1 cellular context compared by ENCODE assay signal in genomic region chr12:83256581-83256980, GRCh38.
TF ChIP-seq lines count a peak whose summit lies in the region.

No MANE protein-coding gene starts in this region.

TF ChIP-seq in WTC11, 78 proteins besides CTCF, POLR2A, EP300 and RAD21 (continued from another document):
- TF ChIP-seq, protein P1, sequence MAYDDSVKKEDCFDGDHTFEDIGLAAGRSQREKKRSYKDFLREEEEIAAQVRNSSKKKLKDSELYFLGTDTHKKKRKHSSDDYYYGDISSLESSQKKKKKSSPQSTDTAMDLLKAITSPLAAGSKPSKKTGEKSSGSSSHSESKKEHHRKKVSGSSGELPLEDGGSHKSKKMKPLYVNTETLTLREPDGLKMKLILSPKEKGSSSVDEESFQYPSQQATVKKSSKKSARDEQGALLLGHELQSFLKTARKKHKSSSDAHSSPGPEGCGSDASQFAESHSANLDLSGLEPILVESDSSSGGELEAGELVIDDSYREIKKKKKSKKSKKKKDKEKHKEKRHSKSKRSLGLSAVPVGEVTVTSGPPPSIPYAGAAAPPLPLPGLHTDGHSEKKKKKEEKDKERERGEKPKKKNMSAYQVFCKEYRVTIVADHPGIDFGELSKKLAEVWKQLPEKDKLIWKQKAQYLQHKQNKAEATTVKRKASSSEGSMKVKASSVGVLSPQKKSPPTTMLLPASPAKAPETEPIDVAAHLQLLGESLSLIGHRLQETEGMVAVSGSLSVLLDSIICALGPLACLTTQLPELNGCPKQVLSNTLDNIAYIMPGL (CRISPR knock-in tag; IDR thresholded peaks at IDR 0.05): no peak
- TF ChIP-seq ATF1 (CRISPR knock-in tag; IDR thresholded peaks at IDR 0.05) (no peak), RORB (CRISPR knock-in tag; IDR thresholded peaks at IDR 0.05) (no peak), CDX4 (CRISPR knock-in tag; IDR thresholded peaks at IDR 0.05; ENCODE audit: borderline replicate concordance) (no peak), ZNF396 (CRISPR knock-in tag; IDR thresholded peaks at IDR 0.05; ENCODE audit: borderline replicate concordance) (no peak), NFATC4 (CRISPR knock-in tag; IDR thresholded peaks at IDR 0.05) (no peak), ZBTB43 (CRISPR knock-in tag; IDR thresholded peaks at IDR 0.05) (no peak), IRF2 (CRISPR knock-in tag; IDR thresholded peaks at IDR 0.05; ENCODE audit: borderline replicate concordance, low read depth) (no peak), EMX1 (CRISPR knock-in tag; IDR thresholded peaks at IDR 0.05) (no peak), ZNF121 (CRISPR knock-in tag; IDR thresholded peaks at IDR 0.05) (no peak), NFE2L1 (CRISPR knock-in tag; IDR thresholded peaks at IDR 0.05) (no peak), ZNF263 (CRISPR knock-in tag; IDR thresholded peaks at IDR 0.05; ENCODE audit: low read depth) (no peak), GABPB1 (CRISPR knock-in tag; IDR thresholded peaks at IDR 0.05) (no peak), NFYB (CRISPR knock-in tag; conservative IDR thresholded peaks at IDR 0.05; ENCODE audit: low read depth) (no peak)
- TF ChIP-seq, protein P2, sequence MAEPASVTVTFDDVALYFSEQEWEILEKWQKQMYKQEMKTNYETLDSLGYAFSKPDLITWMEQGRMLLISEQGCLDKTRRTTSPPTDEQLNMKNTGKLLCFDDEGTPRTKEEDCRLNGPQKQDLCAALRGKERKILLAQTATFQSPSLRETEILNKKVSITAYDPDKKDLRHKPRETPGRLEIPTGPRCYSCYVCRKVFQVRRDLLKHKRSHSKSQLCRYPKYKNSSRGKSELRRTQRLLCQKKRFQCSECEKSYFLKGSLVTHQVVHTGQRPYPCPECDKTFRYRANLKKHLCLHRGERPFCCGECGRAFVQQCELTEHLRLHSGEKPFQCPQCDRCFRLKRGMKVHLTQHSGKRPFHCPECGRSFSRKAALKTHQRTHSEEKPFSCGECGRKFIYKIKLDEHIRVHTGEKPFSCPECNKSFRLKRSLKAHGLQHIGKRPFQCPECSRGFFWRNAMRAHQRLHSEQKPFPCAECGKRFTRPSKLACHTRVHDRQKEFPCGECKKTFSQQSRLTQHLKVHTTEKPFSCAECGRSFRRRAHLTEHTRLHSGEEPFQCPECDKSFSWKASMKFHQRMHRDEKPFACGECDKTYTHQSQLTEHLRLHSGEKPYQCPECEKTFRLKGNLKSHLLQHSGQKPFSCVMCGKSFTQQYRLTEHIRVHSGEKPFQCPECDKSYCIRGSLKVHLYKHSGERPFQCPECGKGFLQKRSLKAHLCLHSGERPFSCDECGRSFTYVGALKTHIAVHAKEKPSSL (CRISPR knock-in tag; conservative IDR thresholded peaks at IDR 0.05): no peak
- TF ChIP-seq, protein P3, sequence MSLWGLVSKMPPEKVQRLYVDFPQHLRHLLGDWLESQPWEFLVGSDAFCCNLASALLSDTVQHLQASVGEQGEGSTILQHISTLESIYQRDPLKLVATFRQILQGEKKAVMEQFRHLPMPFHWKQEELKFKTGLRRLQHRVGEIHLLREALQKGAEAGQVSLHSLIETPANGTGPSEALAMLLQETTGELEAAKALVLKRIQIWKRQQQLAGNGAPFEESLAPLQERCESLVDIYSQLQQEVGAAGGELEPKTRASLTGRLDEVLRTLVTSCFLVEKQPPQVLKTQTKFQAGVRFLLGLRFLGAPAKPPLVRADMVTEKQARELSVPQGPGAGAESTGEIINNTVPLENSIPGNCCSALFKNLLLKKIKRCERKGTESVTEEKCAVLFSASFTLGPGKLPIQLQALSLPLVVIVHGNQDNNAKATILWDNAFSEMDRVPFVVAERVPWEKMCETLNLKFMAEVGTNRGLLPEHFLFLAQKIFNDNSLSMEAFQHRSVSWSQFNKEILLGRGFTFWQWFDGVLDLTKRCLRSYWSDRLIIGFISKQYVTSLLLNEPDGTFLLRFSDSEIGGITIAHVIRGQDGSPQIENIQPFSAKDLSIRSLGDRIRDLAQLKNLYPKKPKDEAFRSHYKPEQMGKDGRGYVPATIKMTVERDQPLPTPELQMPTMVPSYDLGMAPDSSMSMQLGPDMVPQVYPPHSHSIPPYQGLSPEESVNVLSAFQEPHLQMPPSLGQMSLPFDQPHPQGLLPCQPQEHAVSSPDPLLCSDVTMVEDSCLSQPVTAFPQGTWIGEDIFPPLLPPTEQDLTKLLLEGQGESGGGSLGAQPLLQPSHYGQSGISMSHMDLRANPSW (CRISPR knock-in tag; conservative IDR thresholded peaks at IDR 0.05; ENCODE audit: low read depth): no peak
- TF ChIP-seq, protein P4, sequence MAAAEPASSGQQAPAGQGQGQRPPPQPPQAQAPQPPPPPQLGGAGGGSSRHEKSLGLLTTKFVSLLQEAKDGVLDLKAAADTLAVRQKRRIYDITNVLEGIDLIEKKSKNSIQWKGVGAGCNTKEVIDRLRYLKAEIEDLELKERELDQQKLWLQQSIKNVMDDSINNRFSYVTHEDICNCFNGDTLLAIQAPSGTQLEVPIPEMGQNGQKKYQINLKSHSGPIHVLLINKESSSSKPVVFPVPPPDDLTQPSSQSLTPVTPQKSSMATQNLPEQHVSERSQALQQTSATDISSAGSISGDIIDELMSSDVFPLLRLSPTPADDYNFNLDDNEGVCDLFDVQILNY (CRISPR knock-in tag; IDR thresholded peaks at IDR 0.05): no peak
- TF ChIP-seq, protein P5, sequence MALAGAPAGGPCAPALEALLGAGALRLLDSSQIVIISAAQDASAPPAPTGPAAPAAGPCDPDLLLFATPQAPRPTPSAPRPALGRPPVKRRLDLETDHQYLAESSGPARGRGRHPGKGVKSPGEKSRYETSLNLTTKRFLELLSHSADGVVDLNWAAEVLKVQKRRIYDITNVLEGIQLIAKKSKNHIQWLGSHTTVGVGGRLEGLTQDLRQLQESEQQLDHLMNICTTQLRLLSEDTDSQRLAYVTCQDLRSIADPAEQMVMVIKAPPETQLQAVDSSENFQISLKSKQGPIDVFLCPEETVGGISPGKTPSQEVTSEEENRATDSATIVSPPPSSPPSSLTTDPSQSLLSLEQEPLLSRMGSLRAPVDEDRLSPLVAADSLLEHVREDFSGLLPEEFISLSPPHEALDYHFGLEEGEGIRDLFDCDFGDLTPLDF (CRISPR knock-in tag; IDR thresholded peaks at IDR 0.05): no peak
